1 cellular context compared by ENCODE assay signal in genomic region chr5:122751293-122751753, GRCh38.
TF ChIP-seq lines count a peak whose summit lies in the region.

No MANE protein-coding gene starts in this region.

TF ChIP-seq in K562, 482 proteins besides CTCF, POLR2A, EP300 and RAD21:
- TF ChIP-seq ZBTB49 (CRISPR knock-in tag; IDR thresholded peaks at IDR 0.05; ENCODE audit: borderline replicate concordance) (no peak), GTF2F1 (IDR thresholded peaks at IDR 0.05; ENCODE audit: low read depth, low read length) (no peak), CC2D1A (IDR thresholded peaks at IDR 0.05) (no peak), GABPA (tag; conservative IDR thresholded peaks at IDR 0.05; ENCODE audit: low read depth) (no peak), DEAF1 (CRISPR knock-in tag; IDR thresholded peaks at IDR 0.05) (no peak)
